Comparison of ENCODE assay signal across 8 cellular contexts in the genomic region with DNA sequence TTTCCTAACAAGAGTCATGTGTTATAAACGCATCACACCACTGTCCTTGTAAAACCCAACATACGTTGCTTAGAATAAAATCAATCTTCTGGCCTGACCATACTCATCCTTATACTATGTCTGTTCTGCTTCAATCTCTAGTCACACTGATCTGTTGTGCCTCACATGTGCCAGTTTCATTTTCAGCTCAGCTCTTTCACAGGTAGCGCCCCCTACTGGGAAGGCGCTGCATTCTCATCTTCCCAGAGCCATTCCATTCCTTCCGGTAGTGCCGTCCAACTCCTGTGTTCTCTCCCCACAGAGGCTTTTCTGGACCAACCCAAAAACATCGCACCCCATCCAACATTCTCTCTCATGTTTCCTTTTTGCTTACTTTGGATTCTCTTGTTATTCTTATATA. TPM values are rescaled to one million over a fixed set of nuclear protein-coding genes. Genes with fewer than 3 reads are reported as not detected.
A peak's percentile ranks its signal among the peaks of the same experiment; 100 is the strongest.
DNase-seq lines count a peak whose midpoint lies in the region; ATAC-seq and TF ChIP-seq lines count a peak whose summit lies in the region.

No MANE protein-coding gene starts in this region.

- CTCF ChIA-PET in activated CD4-positive, alpha-beta memory T cell treated with anti-CD3 and anti-CD28 coated beads for 36 hours (lab: Charles Lee) = interaction anchor here (0.5 to 2.0 kb wide), 9 partner anchors 11 to 466 kb away, joined by 3 to 5 read pairs (median 3); partner anchors contain the start of gene CASP4

- H3K27me3 ChIP-seq in esophagus muscularis mucosa = no peaks in the 10 kb centered on the region

- peak; percentile 74 for DNase-seq in activated CD4-positive, alpha-beta memory T cell treated with anti-CD3 and anti-CD28 coated beads for 36 hours
- DNase-seq in esophagus muscularis mucosa (ENCODE audit: extremely low spot score) = no peak
- DNase-seq in stimulated activated CD4-positive, alpha-beta T cell treated with anti-CD3 and anti-CD28 coated beads, Interleukin-15, amount 100 ng/mL, for 48 hours (ENCODE audit: low read depth in 2 of 2) = peak; percentile 22 to 45
- DNase-seq in AG20443 (ENCODE audit: low spot score) = no peak
- DNase-seq in NCI-H2081 (lab: John Stamatoyannopoulos, UW) = no peak

- no peak overlapping the region for H3K4me3 Mint-ChIP-seq in activated CD4-positive, alpha-beta memory T cell treated with anti-CD3 and anti-CD28 coated beads for 36 hours

- POLR2A ChIA-PET in activated CD4-positive, alpha-beta memory T cell treated with anti-CD3 and anti-CD28 coated beads for 36 hours (lab: Charles Lee) = no interaction called here

- no peaks in the 10 kb centered on the region for H3K9me3 ChIP-seq in esophagus muscularis mucosa

- no peaks in the 10 kb centered on the region for H3K4me1 ChIP-seq in esophagus muscularis mucosa

- no peak overlapping the region for H3K4me3 ChIP-seq in esophagus muscularis mucosa

- no peak overlapping the region for H3K27ac Mint-ChIP-seq in activated CD4-positive, alpha-beta memory T cell treated with anti-CD3 and anti-CD28 coated beads for 36 hours

- H3K9me3 Mint-ChIP-seq in activated CD4-positive, alpha-beta memory T cell treated with anti-CD3 and anti-CD28 coated beads for 36 hours = no peaks in the 10 kb centered on the region

- H3K4me1 Mint-ChIP-seq in activated CD4-positive, alpha-beta memory T cell treated with anti-CD3 and anti-CD28 coated beads for 36 hours (ENCODE audit: low read depth) = peaks cover 5% of the 10 kb centered on the region

- no peaks in the 10 kb centered on the region for H3K36me3 Mint-ChIP-seq in activated CD4-positive, alpha-beta memory T cell treated with anti-CD3 and anti-CD28 coated beads for 36 hours

- TF ChIP-seq CTCF in C4-2B (conservative IDR thresholded peaks at IDR 0.05) (peak; percentile 87), esophagus muscularis mucosa (IDR thresholded peaks at IDR 0.05) (peak; percentile 22 to 46 (median 24))

- ATAC-seq in GM19395 (IDR thresholded peaks at IDR 0.05; ENCODE audit: unreplicated experiment) (peak; percentile 88), HG03460 (IDR thresholded peaks at IDR 0.05; ENCODE audit: unreplicated experiment) (peak; percentile 79)

- intact Hi-C loops in activated CD4-positive, alpha-beta memory T cell treated with anti-CD3 and anti-CD28 coated beads for 36 hours (cut with micrococcal nuclease) = loop anchor here (1.0 to 5.0 kb wide), 3 partner anchors 53 to 1318 kb away; no protein-coding TSS in a partner anchor
- intact Hi-C loops in esophagus muscularis mucosa (cut with DNase I) = no loop called here

- H3K27me3 Mint-ChIP-seq in activated CD4-positive, alpha-beta memory T cell treated with anti-CD3 and anti-CD28 coated beads for 36 hours = no peaks in the 10 kb centered on the region

- H3K27ac ChIP-seq in C4-2B (no peak overlapping the region), esophagus muscularis mucosa (replicated peaks in 1 of 4) (no peak overlapping the region)

- TF ChIP-seq EP300 in esophagus muscularis mucosa (IDR thresholded peaks at IDR 0.05) = no peak

- 78% methylated on average over 7 of the region's 7 CpGs for whole genome bisulfite sequencing in esophagus muscularis mucosa

- H3K36me3 ChIP-seq in esophagus muscularis mucosa = no peaks in the 10 kb centered on the region

- TF ChIP-seq POLR2A in esophagus muscularis mucosa (IDR thresholded peaks at IDR 0.05; ENCODE audit: low read depth) = no peak

RNA-seq across cellular contexts. Expression of gene CASP5, which starts 22.2 kb away (rescaled TPM):
- total RNA-seq in activated CD4-positive, alpha-beta memory T cell treated with anti-CD3 and anti-CD28 coated beads for 36 hours = not detected
- under 1 TPM in 2 of 4 donors, not detected in 2; 0.50 to 0.57 TPM for total RNA-seq in esophagus muscularis mucosa

RNA-seq across cellular contexts. Expression of gene CASP4, which starts 32.4 kb away (rescaled TPM):
- total RNA-seq in activated CD4-positive, alpha-beta memory T cell treated with anti-CD3 and anti-CD28 coated beads for 36 hours = 10 to 100 TPM; 58.2 to 58.3 TPM
- total RNA-seq in esophagus muscularis mucosa = 100 to 1,000 TPM in 1 of 4 donors, 10 to 100 TPM in 3; 21.3 to 107 (median 23.2) TPM

RNA-seq across cellular contexts. Expression of gene CASP1, which starts 34.1 kb away (rescaled TPM):
- 10 to 100 TPM; 28.5 to 37.1 TPM for total RNA-seq in activated CD4-positive, alpha-beta memory T cell treated with anti-CD3 and anti-CD28 coated beads for 36 hours
- total RNA-seq in esophagus muscularis mucosa = 10 to 100 TPM in 2 of 4 donors, 1 to 10 TPM in 2; 3.7 to 11.1 (median 8.0) TPM

RNA-seq across cellular contexts. Expression of gene CARD16, which starts 44.3 kb away (rescaled TPM):
- 10 to 100 TPM in 1 of 2 experiments, 1 to 10 TPM in 1; 8.6 to 10.5 TPM for total RNA-seq in activated CD4-positive, alpha-beta memory T cell treated with anti-CD3 and anti-CD28 coated beads for 36 hours
- total RNA-seq in esophagus muscularis mucosa = 1 to 10 TPM in 3 of 4 donors, not detected in 1; 2.5 to 9.4 (median 3.4) TPM

Comparison
In these comparisons a context has a peak if more than half of its experiments do, and no peak if none do; other contexts are left out.
1. DNase-seq: peak in activated CD4-positive, alpha-beta memory T cell treated with anti-CD3 and anti-CD28 coated beads for 36 hours (single experiment) and stimulated activated CD4-positive, alpha-beta T cell treated with anti-CD3 and anti-CD28 coated beads, Interleukin-15, amount 100 ng/mL, for 48 hours (2 of 2); none in esophagus muscularis mucosa (single experiment), AG20443 (single experiment) and NCI-H2081 (0 of 2).